Comparison of ENCODE assay signal across 1 cellular context in genomic region chr16:28924399-28924761, GRCh38.
TF ChIP-seq lines count a peak whose summit lies in the region.

No MANE protein-coding gene starts in this region.

TF ChIP-seq in endothelial cell of umbilical vein, 7 proteins besides CTCF, POLR2A, EP300 and RAD21 (continued from another document):
- TF ChIP-seq, protein P1, sequence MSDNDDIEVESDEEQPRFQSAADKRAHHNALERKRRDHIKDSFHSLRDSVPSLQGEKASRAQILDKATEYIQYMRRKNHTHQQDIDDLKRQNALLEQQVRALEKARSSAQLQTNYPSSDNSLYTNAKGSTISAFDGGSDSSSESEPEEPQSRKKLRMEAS (IDR thresholded peaks at IDR 0.05; ENCODE audit: insufficient read depth, insufficient read length), result no peak
- no peak for TF ChIP-seq JUN (IDR thresholded peaks at IDR 0.05; ENCODE audit: borderline replicate concordance, insufficient read depth, insufficient read length, low read depth)
- no peak for TF ChIP-seq EZH2 (IDR thresholded peaks at IDR 0.05; ENCODE audit: borderline replicate concordance, low read depth, low read length, severe bottlenecking)
- TF ChIP-seq POLR2AphosphoS5 (IDR thresholded peaks at IDR 0.05; ENCODE audit: insufficient read depth, low read depth, low read length), result no peak
- TF ChIP-seq FOS (IDR thresholded peaks at IDR 0.05; ENCODE audit: borderline replicate concordance, insufficient read depth, low read length), result no peak
